Comparison of ENCODE assay signal across 26 cellular contexts in the genomic region with DNA sequence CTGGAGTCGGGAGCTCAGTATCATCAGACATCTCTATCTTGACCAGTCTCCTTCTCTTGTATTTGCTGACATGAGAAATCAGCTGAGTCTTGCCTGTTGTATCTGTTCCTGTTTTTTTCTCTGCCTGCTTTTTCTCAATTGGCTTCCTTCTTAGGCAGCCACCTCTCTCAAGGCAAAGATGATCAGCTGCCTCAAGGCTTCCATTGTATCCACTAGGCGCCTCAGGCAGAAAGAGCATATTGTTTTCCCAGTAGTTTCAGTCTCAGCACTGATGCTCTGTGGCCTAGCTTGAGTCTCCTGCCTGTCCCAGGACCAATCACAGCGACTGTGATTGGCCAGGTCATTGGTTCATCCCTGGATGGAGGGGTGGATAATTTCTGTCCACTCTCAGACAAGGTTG.
DNase-seq lines count a peak whose midpoint lies in the region; ATAC-seq and TF ChIP-seq lines count a peak whose summit lies in the region.
"Had no signal": no experiment of that assay in that cellular context is flagged by ENCODE, and none has a peak within 500 bp of the region (broad histone marks: within the 10 kb centered on the region; RNA-seq: fewer than 3 reads in every experiment).

No MANE protein-coding gene starts in this region.

- H4K8ac ChIP-seq in trophoblast cell (ENCODE audit: low read depth, low read length): no peak overlapping the region

- no peak for ATAC-seq in omental fat pad (ENCODE audit: low FRiP score)
- no peak for ATAC-seq in HG02981 (IDR thresholded peaks at IDR 0.05; ENCODE audit: unreplicated experiment)
- no peak for ATAC-seq in GM21528 (IDR thresholded peaks at IDR 0.05; ENCODE audit: low FRiP score, unreplicated experiment)
- ATAC-seq: A549; activated T-cell treated with anti-CD3 and anti-CD28 coated beads, Interleukin-2, amount 50 U/mL, for 72 hours; T-helper 17 cell had no signal

- no peak overlapping the region for H3K9ac ChIP-seq in trophoblast cell (ENCODE audit: low read length)

- no peak overlapping the region for H4K91ac ChIP-seq in trophoblast cell (ENCODE audit: low read depth, low read length)

- no peaks in the 10 kb centered on the region for H3K27me3 ChIP-seq in left ventricle myocardium inferior (ENCODE audit: low read depth)
- H3K27me3 ChIP-seq in trophoblast cell (ENCODE audit: insufficient read depth, low read length): no peaks in the 10 kb centered on the region
- H3K27me3 ChIP-seq: BE2C, cardiac muscle cell, pancreas, Peyer's patch, sigmoid colon, SJSA1, upper lobe of left lung had no signal

- no peak overlapping the region for H2AFZ ChIP-seq in trophoblast cell (ENCODE audit: insufficient read depth, low read length, poor library complexity)

- H3K4me3 ChIP-seq in left ventricle myocardium inferior (no peak overlapping the region), trophoblast cell (ENCODE audit: low read depth, low read length) (no peak overlapping the region)
- H3K4me3 ChIP-seq: A549, cardiac muscle cell, pancreas, Peyer's patch, sigmoid colon, SJSA1, upper lobe of left lung had no signal

- no peak for TF ChIP-seq CTCF in left ventricle myocardium inferior (IDR thresholded peaks at IDR 0.05; ENCODE audit: borderline replicate concordance)
- TF ChIP-seq CTCF in omental fat pad (IDR thresholded peaks at IDR 0.05): no peak

- DNase-seq in cardiac septum (ENCODE audit: low spot score): peak; percentile 4
- DNase-seq in left ventricle myocardium inferior: no peak
- peak; percentile 62 for DNase-seq in islet precursor cell
- DNase-seq in trophoblast cell: no peak
- DNase-seq in omental fat pad (ENCODE audit: low spot score): no peak
- no peak for DNase-seq in GM03348 (ENCODE audit: low spot score)
- DNase-seq: activated CD4-positive, alpha-beta T cell treated with anti-CD3 and anti-CD28 coated beads for 48 hours; activated naive CD4-positive, alpha-beta T cell treated with anti-CD3 and anti-CD28 coated beads, Interleukin-2, amount 50 U/mL, for 16 hours; activated T-cell treated with anti-CD3 and anti-CD28 coated beads, Interleukin-2, amount 50 U/mL, for 72 hours; BE2C; KG1; naive B cell; NCI-H1694 treated with DMSO at 0.1 percent for 48 hours; NCI-H2171 treated with DMSO at 0.1 percent for 48 hours; NCI-H524; NK-92 treated with Interleukin-12 subunit alpha and Interleukin-12 subunit beta, amount 100 ng/mL, for 24 hours; T-helper 17 cell; upper lobe of left lung had no signal

- no peaks in the 10 kb centered on the region for H3K9me3 ChIP-seq in left ventricle myocardium inferior (replicated peaks)
- H3K9me3 ChIP-seq in trophoblast cell (ENCODE audit: insufficient read depth, low read depth, low read length): no peaks in the 10 kb centered on the region
- H3K9me3 ChIP-seq: A549, BE2C, pancreas, Peyer's patch, sigmoid colon, SJSA1, upper lobe of left lung had no signal

- no peak overlapping the region for H3K4me2 ChIP-seq in trophoblast cell (ENCODE audit: low read length)
- H3K4me2 ChIP-seq: A549 had no signal

- H3K14ac ChIP-seq in trophoblast cell (ENCODE audit: low read length): no peak overlapping the region

- H3K36me3 ChIP-seq in left ventricle myocardium inferior (no peaks in the 10 kb centered on the region), trophoblast cell (ENCODE audit: control insufficient read depth in 1 of 2, insufficient read depth in 2 of 2, low read length in 2 of 2) (no peaks in the 10 kb centered on the region)
- H3K36me3 ChIP-seq: BE2C, cardiac muscle cell, pancreas, Peyer's patch, sigmoid colon, SJSA1, upper lobe of left lung had no signal

- H3K79me1 ChIP-seq in trophoblast cell (ENCODE audit: low read length): no peaks in the 10 kb centered on the region

- no CpG with 5 or more reads among the region's 3 CpGs for WGBS in trophoblast cell (ENCODE audit: extremely low coverage, insufficient coverage, insufficient read length)

- H3K79me2 ChIP-seq in trophoblast cell (ENCODE audit: control insufficient read depth, insufficient read depth, low read length, poor library complexity): no peaks in the 10 kb centered on the region

- intact Hi-C loops in cardiac septum (cut with DNase I) (no loop called here), left ventricle myocardium inferior (cut with micrococcal nuclease) (no loop called here)

- H2BK5ac ChIP-seq in trophoblast cell (ENCODE audit: low read depth, low read length, poor library complexity): no peak overlapping the region

- no peak overlapping the region for H3K23ac ChIP-seq in trophoblast cell (ENCODE audit: low read length)

- no peak overlapping the region for H3K27ac ChIP-seq in left ventricle myocardium inferior (replicated peaks)
- peak overlapping the region; percentile 16 for H3K27ac ChIP-seq in trophoblast cell (ENCODE audit: low read depth, low read length)
- H3K27ac ChIP-seq: A549, cardiac muscle cell, pancreas, Peyer's patch, sigmoid colon, SJSA1, upper lobe of left lung had no signal

- H2AK5ac ChIP-seq in trophoblast cell (ENCODE audit: low read length): no peak overlapping the region

- no peak overlapping the region for H2BK12ac ChIP-seq in trophoblast cell (ENCODE audit: low read length)

- peaks cover 5% of the 10 kb centered on the region for H3K4me1 ChIP-seq in left ventricle myocardium inferior
- peaks cover 4 to 9% of the 10 kb centered on the region in 2 experiments for H3K4me1 ChIP-seq in trophoblast cell (ENCODE audit: control insufficient read depth in 1 of 2, insufficient read depth in 2 of 2, low read length in 2 of 2)
- H3K4me1 ChIP-seq: BE2C, SJSA1, upper lobe of left lung had no signal

- H4K12ac ChIP-seq in trophoblast cell (ENCODE audit: low read depth, low read length): no peak overlapping the region

- H3K18ac ChIP-seq in trophoblast cell (ENCODE audit: low read length): no peak overlapping the region

- no peak overlapping the region for H2BK120ac ChIP-seq in trophoblast cell (ENCODE audit: insufficient read depth, low read length, poor library complexity)

- H3K4ac ChIP-seq in trophoblast cell (ENCODE audit: low read depth, low read length): no peak overlapping the region

Comparison
In these comparisons a context has a peak if more than half of its experiments do, and no peak if none do; other contexts are left out.
1. DNase-seq: peak in cardiac septum (single experiment) and islet precursor cell (single experiment); none in left ventricle myocardium inferior (single experiment), trophoblast cell (0 of 2), omental fat pad (single experiment) and GM03348 (single experiment).